22 cellular contexts compared by ENCODE assay signal in the genomic region with DNA sequence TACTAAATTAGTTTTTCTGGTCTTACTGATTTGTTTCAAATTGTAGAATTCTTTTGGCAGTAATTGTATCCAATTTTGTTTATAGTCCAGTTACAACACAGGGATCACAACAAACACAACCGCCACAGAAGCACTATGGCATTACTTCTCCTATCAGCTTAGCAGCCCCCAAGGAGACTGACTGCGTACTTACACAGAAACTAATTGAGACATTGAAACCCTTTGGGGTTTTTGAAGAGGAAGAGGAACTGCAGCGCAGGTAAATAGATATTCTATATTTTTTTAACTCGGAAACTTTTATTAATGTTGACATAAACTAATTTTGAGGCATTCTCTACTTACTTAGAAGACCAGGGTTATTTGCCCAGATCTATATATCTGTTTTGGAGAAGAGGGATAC. TPM values are rescaled to one million over a fixed set of nuclear protein-coding genes. Genes with fewer than 3 reads are reported as not detected.
DNase-seq lines count a peak whose midpoint lies in the region; ATAC-seq, FAIRE-seq and TF ChIP-seq lines count a peak whose summit lies in the region.
"Had no signal": no experiment of that assay in that cellular context is flagged by ENCODE, and none has a peak within 500 bp of the region (broad histone marks: within the 10 kb centered on the region; RNA-seq: fewer than 3 reads in every experiment).

No MANE protein-coding gene starts in this region.

- peaks cover 34% of the 10 kb centered on the region for H4K20me1 ChIP-seq in HepG2 (ENCODE audit: insufficient read depth, low read length)

- no peak overlapping the region for H3K4me3 Mint-ChIP-seq in progenitor cell of endocrine pancreas (ENCODE audit: low read depth)
- H3K4me3 Mint-ChIP-seq: stimulated activated naive CD8-positive, alpha-beta T cell treated with anti-CD3 and anti-CD28 coated beads, Interleukin-15, Interleukin-2, amounts not matched to agents 100 ng/mL and 50 ng/mL, for 24 hours; type B pancreatic cell had no signal

- peaks cover 11% of the 10 kb centered on the region for H3K36me3 Mint-ChIP-seq in progenitor cell of endocrine pancreas (ENCODE audit: insufficient read depth)

- FAIRE-seq in HepG2 (lab: Jason Lieb, UNC): no peak
- FAIRE-seq: endometrium had no signal

- peaks cover 71% of the 10 kb centered on the region for H3K79me2 ChIP-seq in HepG2 (ENCODE audit: insufficient read depth, low read length)

- in situ Hi-C loops in HepG2 (cut with HindIII; ENCODE audit: extremely low pct_ligation_motif_present, low pct_unique_long_range_greater_than_20kb): no loop called here

- intact Hi-C loops in dorsolateral prefrontal cortex (cut with DNase I) (no loop called here), HepG2 (cut with micrococcal nuclease; ENCODE audit: unreplicated experiment) (no loop called here)

- H3K4me2 ChIP-seq in HepG2 (ENCODE audit: low read depth, low read length): no peak overlapping the region

- H3K36me3 ChIP-seq in MG63 (peaks cover 6% of the 10 kb centered on the region), HepG2 (replicated peaks in 1 of 2; ENCODE audit: control insufficient read depth in 1 of 2, insufficient read depth in 2 of 2, low read length in 2 of 2) (peaks cover 10 to 33% of the 10 kb centered on the region in 2 experiments)

- H3K27me3 ChIP-seq in dorsolateral prefrontal cortex: no peaks in the 10 kb centered on the region
- H3K27me3 ChIP-seq in MG63: no peaks in the 10 kb centered on the region
- no peaks in the 10 kb centered on the region for H3K27me3 ChIP-seq in HepG2 (ENCODE audit: control insufficient read depth in 1 of 2, insufficient read depth in 2 of 2, low read length in 2 of 2)
- H3K27me3 ChIP-seq: BE2C had no signal

- H3K27ac ChIP-seq in dorsolateral prefrontal cortex (no peak overlapping the region), HepG2 (ENCODE audit: extremely low read length, insufficient read depth, low read length) (no peak overlapping the region)

- H3K27me3 Mint-ChIP-seq in progenitor cell of endocrine pancreas: no peaks in the 10 kb centered on the region
- H3K27me3 Mint-ChIP-seq: stimulated activated naive CD8-positive, alpha-beta T cell treated with anti-CD3 and anti-CD28 coated beads, Interleukin-15, Interleukin-2, amounts not matched to agents 100 ng/mL and 50 ng/mL, for 24 hours; type B pancreatic cell had no signal

- H3K4me1 ChIP-seq in HepG2 (ENCODE audit: insufficient read depth, low read length): 0 out of 2 replicates have a peak, but pooled peaks cover 11% of the 10 kb centered on the region
- H3K4me1 ChIP-seq: BE2C had no signal

- no peak for TF ChIP-seq EP300 in HepG2 (IDR thresholded peaks at IDR 0.05; ENCODE audit: low read depth in 2 of 2, low read length in 2 of 2)
- no peak for TF ChIP-seq EP300 in HepG2 (CRISPR knock-in tag; IDR thresholded peaks at IDR 0.05; ENCODE audit: borderline replicate concordance)

- no peak for TF ChIP-seq POLR2A in HepG2 (IDR thresholded peaks at IDR 0.05; ENCODE audit: insufficient read depth in 1 of 2, low read depth in 2 of 2, low read length in 2 of 2)

- 95% methylated on average over 4 of the region's 4 CpGs for WGBS in HepG2 (ENCODE audit: low lambda C conversion rate)

- no peak overlapping the region for H2AFZ ChIP-seq in HepG2 (ENCODE audit: low read length)

- DNase-seq in progenitor cell of endocrine pancreas (ENCODE audit: low spot score, unreplicated experiment) (no peak), DMS114 treated with DMSO at 0.1 percent for 48 hours (lab: John Stamatoyannopoulos, UW; ENCODE audit: unreplicated experiment) (no peak), dorsolateral prefrontal cortex (no peak), MG63 (no peak), HepG2 (ENCODE audit: low spot score) (no peak)
- DNase-seq: activated effector memory CD4-positive, alpha-beta T cell treated with anti-CD3 and anti-CD28 coated beads, Interleukin-2, amount 50 U/mL, for 16 hours; amygdala; BE2C; Calu3; midbrain; NCI-H1048; NCI-H526; SIG-M5; stimulated activated CD4-positive, alpha-beta T cell treated with anti-CD3 and anti-CD28 coated beads, Interleukin-15, amount 100 ng/mL, for 24 hours had no signal

- TF ChIP-seq RAD21 in HepG2 (CRISPR knock-in tag; IDR thresholded peaks at IDR 0.05): no peak

- H3K9me3 ChIP-seq in MG63 (no peaks in the 10 kb centered on the region), HepG2 (ENCODE audit: low read length) (no peaks in the 10 kb centered on the region)
- H3K9me3 ChIP-seq: BE2C had no signal

- peak overlapping the region; percentile 74 for H3K27ac Mint-ChIP-seq in progenitor cell of endocrine pancreas
- H3K27ac Mint-ChIP-seq: stimulated activated naive CD8-positive, alpha-beta T cell treated with anti-CD3 and anti-CD28 coated beads, Interleukin-15, Interleukin-2, amounts not matched to agents 100 ng/mL and 50 ng/mL, for 24 hours; type B pancreatic cell had no signal

- no TSS peak for BruUV-seq in HepG2 (replicated peaks; lab: Mats Ljungman, UMichigan)

- peak; percentile 71 for ATAC-seq in GM18907 (IDR thresholded peaks at IDR 0.05; ENCODE audit: unreplicated experiment)
- ATAC-seq in GM21447 (IDR thresholded peaks at IDR 0.05; ENCODE audit: unreplicated experiment): peak; percentile 71
- ATAC-seq in HG03460 (IDR thresholded peaks at IDR 0.05; ENCODE audit: unreplicated experiment): peak; percentile 76
- ATAC-seq in HepG2: no peak
- ATAC-seq: activated CD4-positive, CD25-positive, alpha-beta regulatory T cell treated with anti-CD3 and anti-CD28 coated beads, Interleukin-2, amount 50 U/mL, for 24 hours; HCT116 had no signal

- TF ChIP-seq CTCF in progenitor cell of endocrine pancreas (IDR thresholded peaks at IDR 0.05; ENCODE audit: unreplicated experiment) (no peak), dorsolateral prefrontal cortex (IDR thresholded peaks at IDR 0.05 in 54 of 56, conservative IDR thresholded peaks at IDR 0.05 in 2 of 56; ENCODE audit: low read depth in 1 of 56, partially characterized antibody in 56 of 56) (no peak), HepG2 (CRISPR knock-in tag; IDR thresholded peaks at IDR 0.05) (no peak)

- CTCF ChIA-PET in HepG2 (lab: Yijun Ruan, JAX; ENCODE audit: low intra/inter-chr PET ratio, low total read pairs): no interaction called here

- no peak overlapping the region for H3K4me3 ChIP-seq in dorsolateral prefrontal cortex
- H3K4me3 ChIP-seq in MG63: no peak overlapping the region
- H3K4me3 ChIP-seq in HepG2 (replicated peaks in 1 of 3; ENCODE audit: insufficient read depth in 1 of 3, low read depth in 2 of 3, low read length in 3 of 3): no peak overlapping the region

- no peak overlapping the region for H3K9ac ChIP-seq in HepG2 (ENCODE audit: insufficient read depth, low read depth, low read length)

- POLR2A ChIA-PET in HepG2 (lab: Yijun Ruan, JAX): no interaction called here

- peaks cover 11% of the 10 kb centered on the region for H3K4me1 Mint-ChIP-seq in progenitor cell of endocrine pancreas (ENCODE audit: low read depth)

- H3K9me3 Mint-ChIP-seq in progenitor cell of endocrine pancreas (ENCODE audit: low read depth): no peaks in the 10 kb centered on the region
- H3K9me3 Mint-ChIP-seq: stimulated activated naive CD8-positive, alpha-beta T cell treated with anti-CD3 and anti-CD28 coated beads, Interleukin-15, Interleukin-2, amounts not matched to agents 100 ng/mL and 50 ng/mL, for 24 hours; type B pancreatic cell had no signal

TF ChIP-seq in HepG2, 621 proteins besides CTCF, POLR2A, EP300 and RAD21:
- TF ChIP-seq RBM22 (optimal IDR thresholded peaks at IDR 0.05; ENCODE audit: low read length): no peak
TF ChIP-seq in HepG2: peak in this region for 0.

RNA-seq across cellular contexts. Expression of a gene that starts 17.8 kb away (rescaled TPM):
- total RNA-seq in progenitor cell of endocrine pancreas: 279 and 297 TPM in 2 replicates
- 100 to 1,000 TPM; 127 to 355 (median 176) TPM for total RNA-seq in dorsolateral prefrontal cortex
- total RNA-seq in MG63 (2014; rRNA removed; shearing (Covaris generic); ENCODE audit: low replicate concordance): 87.4 and 144 TPM in 2 replicates
- 103 and 179 TPM in 2 replicates for total RNA-seq in HepG2 (2016; rRNA removed; fragmentation: Illumina TruSeq; extraction: Trizol)
- total RNA-seq in HepG2 (2016; cell fraction: cytosol; rRNA removed; fragmentation: Illumina TruSeq; extraction: Trizol; ENCODE audit: low read depth): 63.8 and 72.8 TPM in 2 replicates
- 103 and 174 TPM in 2 replicates for total RNA-seq in HepG2 (2016; cell fraction: insoluble cytoplasmic fraction; rRNA removed; fragmentation: Illumina TruSeq; extraction: Trizol)
- 148 and 162 TPM in 2 replicates for total RNA-seq in HepG2 (2016; cell fraction: membrane; rRNA removed; fragmentation: Illumina TruSeq; extraction: Trizol)
- total RNA-seq in HepG2 (2016; cell fraction: nucleus; rRNA removed; fragmentation: Illumina TruSeq; extraction: Trizol): 157 and 160 TPM in 2 replicates
- 127 and 151 TPM in 2 replicates for polyA plus RNA-seq in HepG2 (2011; rRNA removed)
- 90.5 and 106 TPM in 2 replicates for polyA plus RNA-seq in HepG2 (2011; cell fraction: cytosol; rRNA removed)
- 111 and 128 TPM in 2 replicates for polyA plus RNA-seq in HepG2 (2011; cell fraction: nucleus; rRNA removed)
- polyA plus RNA-seq in HepG2 (2012): 97.3 and 113 TPM in 2 replicates
- 254 and 256 TPM in 2 replicates for polyA plus RNA-seq in HepG2 (2016; cell fraction: cytosol; fragmentation: Illumina TruSeq; extraction: Trizol; ENCODE audit: low read depth)
- 222 and 230 TPM in 2 replicates for polyA plus RNA-seq in HepG2 (2016; cell fraction: insoluble cytoplasmic fraction; fragmentation: Illumina TruSeq; extraction: Trizol; ENCODE audit: low read depth)
- polyA plus RNA-seq in HepG2 (2016; cell fraction: membrane; fragmentation: Illumina TruSeq; extraction: Trizol; ENCODE audit: low read depth): 209 and 213 TPM in 2 replicates
- 138 and 150 TPM in 2 replicates for polyA plus RNA-seq in HepG2 (2016; cell fraction: nucleus; fragmentation: Illumina TruSeq; extraction: Trizol; ENCODE audit: insufficient read depth, low read depth)
- 112 and 201 TPM in 2 replicates for polyA minus RNA-seq in HepG2 (2011; rRNA and poly(A)+ RNA removed; ENCODE audit: low replicate concordance)
- polyA minus RNA-seq in HepG2 (2011; cell fraction: cytosol; rRNA and poly(A)+ RNA removed): 122 and 130 TPM in 2 replicates
- 393 and 448 TPM in 2 replicates for polyA minus RNA-seq in HepG2 (2011; cell fraction: nucleus; rRNA and poly(A)+ RNA removed)
